2 cellular contexts compared by ENCODE assay signal in genomic region chr3:14438262-14438661, GRCh38.
A peak's percentile ranks its signal among the peaks of the same experiment; 100 is the strongest.
TF ChIP-seq lines count a peak whose summit lies in the region.

No MANE protein-coding gene starts in this region.

TF ChIP-seq in HepG2, 621 proteins besides CTCF, POLR2A, EP300 and RAD21:
- TF ChIP-seq ZNF629 (CRISPR knock-in tag; conservative IDR thresholded peaks at IDR 0.05) (peak; percentile 60), ZNF768 (CRISPR knock-in tag; IDR thresholded peaks at IDR 0.05) (peak; percentile 93), ETV5 (CRISPR knock-in tag; IDR thresholded peaks at IDR 0.05; ENCODE audit: borderline replicate concordance) (no peak)

TF ChIP-seq in K562, 482 proteins besides CTCF, POLR2A, EP300 and RAD21:
- TF ChIP-seq ZFP36 (IDR thresholded peaks at IDR 0.05; ENCODE audit: low read depth, low read length, partially characterized antibody) (peak; percentile 77), CBX3 (IDR thresholded peaks at IDR 0.05; ENCODE audit: borderline replicate concordance in 1 of 2, low read length in 2 of 2) (0 out of 3 replicates have a peak, but pooled peaks of 1 of the 2 experiments have one; percentile 19), PHF20 (IDR thresholded peaks at IDR 0.05; ENCODE audit: partially characterized antibody) (peak; percentile 23), HDAC2 (IDR thresholded peaks at IDR 0.05) (peak; percentile 73; the same call in 1 of the 2 replicates), PTBP1 (IDR thresholded peaks at IDR 0.05; ENCODE audit: low read depth, low read length) (0 out of 2 replicates have a peak, but pooled peaks have one; percentile 64), RCOR1 (IDR thresholded peaks at IDR 0.05; ENCODE audit: borderline replicate concordance in 1 of 2, low read depth in 2 of 2, low read length in 2 of 2) (0 out of 4 replicates have a peak, but pooled peaks of 1 of the 2 experiments have one; percentile 41), NFIX (CRISPR knock-in tag; IDR thresholded peaks at IDR 0.05; ENCODE audit: low read depth) (no peak), E2F5 (CRISPR knock-in tag; IDR thresholded peaks at IDR 0.05) (no peak), BCOR (IDR thresholded peaks at IDR 0.05) (peak; percentile 94), KDM1A (IDR thresholded peaks at IDR 0.05) (peak; percentile 67 to 80), NUFIP1 (IDR thresholded peaks at IDR 0.05; ENCODE audit: partially characterized antibody) (no peak), NELFE (IDR thresholded peaks at IDR 0.05; ENCODE audit: insufficient read depth, insufficient read length) (no peak), RBM25 (IDR thresholded peaks at IDR 0.05; ENCODE audit: low read depth, low read length, severe bottlenecking) (peak; percentile 93), SMARCA5 (IDR thresholded peaks at IDR 0.05) (peak; percentile 85), ADNP (tag; IDR thresholded peaks at IDR 0.05) (peak; percentile 58; the same call in 1 of the 2 replicates)
